ENCODE assay signal across 8 cellular contexts in the genomic region with DNA sequence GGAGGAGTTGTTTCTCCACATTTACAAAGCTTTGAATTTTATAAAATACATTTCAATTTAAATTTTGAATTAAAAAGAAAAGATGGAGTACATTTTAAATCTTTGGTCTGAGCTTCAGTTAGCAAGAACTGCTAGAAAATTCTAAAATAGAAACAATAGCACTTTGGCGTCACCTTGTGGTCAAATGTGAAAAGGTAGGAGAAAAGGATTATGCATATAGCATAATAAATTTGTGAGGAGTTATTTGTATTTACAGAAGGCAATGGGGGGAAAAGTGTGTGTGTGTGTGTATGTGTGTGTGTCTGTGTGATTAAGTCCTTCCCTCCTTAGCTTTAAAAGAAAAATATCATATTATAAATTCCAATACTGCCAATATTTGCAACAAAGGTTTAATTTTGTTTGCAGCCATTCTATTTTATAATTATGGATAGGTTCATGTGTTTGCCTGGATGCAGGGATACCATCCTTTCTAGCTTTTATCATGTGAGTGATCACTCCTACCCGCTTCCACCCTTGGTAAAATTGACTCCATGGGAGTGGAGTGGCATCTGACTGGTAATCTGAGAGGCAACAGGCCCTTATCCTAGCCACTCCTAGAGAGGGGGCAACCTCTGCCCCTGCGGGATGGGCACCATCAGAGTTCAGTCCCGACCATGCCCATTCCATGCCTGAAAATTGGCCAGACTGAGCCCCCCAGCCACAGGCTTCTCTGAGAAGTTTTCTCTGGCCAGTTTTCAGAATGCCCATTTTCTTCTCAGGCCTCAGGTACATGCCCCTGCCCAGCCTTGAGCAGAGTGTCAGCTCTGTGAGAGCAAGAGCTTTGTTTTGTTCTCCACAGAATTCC. TPM values are rescaled to one million over a fixed set of nuclear protein-coding genes. Genes with fewer than 3 reads are reported as not detected.
DNase-seq lines count a peak whose midpoint lies in the region; ATAC-seq, FAIRE-seq and TF ChIP-seq lines count a peak whose summit lies in the region.

No MANE protein-coding gene starts in this region.

- DNase-seq in AG04449 (ENCODE audit: low read depth, low spot score), result no peak
- DNase-seq in NCI-H82 treated with DMSO at 0.1 percent for 48 hours (lab: John Stamatoyannopoulos, UW; ENCODE audit: unreplicated experiment), result peak; percentile 20
- peak; percentile 34 for DNase-seq in brain pericyte (ENCODE audit: low read depth, low spot score)
- DNase-seq in keratinocyte (ENCODE audit: low read depth, low spot score), result no peak
- no peak for DNase-seq in thoracic aorta (ENCODE audit: low spot score)
- DNase-seq in activated CD4-positive, CD25-positive, alpha-beta regulatory T cell treated with anti-CD3 and anti-CD28 coated beads, Interleukin-2, amount 50 U/mL, for 72 hours, result no peak

- POLR2A ChIA-PET in AG04449 (lab: Yijun Ruan, JAX), result no interaction called here

- no peak overlapping the region for H3K27ac ChIP-seq in keratinocyte (ENCODE audit: control insufficient read depth, insufficient read depth, low read length)
- no peak overlapping the region for H3K27ac ChIP-seq in thoracic aorta

- no peaks in the 10 kb centered on the region for H3K4me1 ChIP-seq in keratinocyte (ENCODE audit: control insufficient read depth, extremely low read depth, insufficient read depth, low read length)
- no peaks in the 10 kb centered on the region for H3K4me1 ChIP-seq in thoracic aorta (ENCODE audit: control insufficient read depth in 1 of 2, low read depth in 2 of 2)

- H2AFZ ChIP-seq in keratinocyte (ENCODE audit: control insufficient read depth, low read length), result no peak overlapping the region

- H3K79me2 ChIP-seq in keratinocyte (ENCODE audit: control insufficient read depth, insufficient read depth, low read length), result no peaks in the 10 kb centered on the region

- CTCF ChIA-PET in AG04449 (lab: Yijun Ruan, JAX), result interaction anchor here (0.6 to 13.4 kb wide), 73 partner anchors 11 to 1202 kb away, joined by 3 to 278 read pairs (median 5); a partner anchor contains a TSS

- H3K27me3 ChIP-seq in keratinocyte (ENCODE audit: control insufficient read depth, extremely low read depth, insufficient read depth, low read length) (no peaks in the 10 kb centered on the region), thoracic aorta (replicated peaks; ENCODE audit: insufficient read depth) (no peaks in the 10 kb centered on the region)

- H3K9me3 ChIP-seq in keratinocyte (ENCODE audit: control insufficient read depth, low read depth, low read length), result no peaks in the 10 kb centered on the region
- no peaks in the 10 kb centered on the region for H3K9me3 ChIP-seq in thoracic aorta

- TF ChIP-seq CTCF in AG04449 (IDR thresholded peaks at IDR 0.05; ENCODE audit: insufficient read depth, low read length, missing control alignments), result peak; percentile 60
- peak; percentile 49 for TF ChIP-seq CTCF in GM12801 (IDR thresholded peaks at IDR 0.05; ENCODE audit: extremely low read depth, insufficient read length)
- TF ChIP-seq CTCF in keratinocyte (optimal IDR thresholded peaks at IDR 0.05 in 1 of 3, IDR thresholded peaks at IDR 0.05 in 1 of 3, conservative IDR thresholded peaks at IDR 0.05 in 1 of 3; ENCODE audit: extremely low read depth in 1 of 3, insufficient read depth in 2 of 3, low read length in 3 of 3), result peak in 2 of 3 experiments; percentile 77 to 78
- peak; percentile 91 for TF ChIP-seq CTCF in thoracic aorta (IDR thresholded peaks at IDR 0.05)

- H3K4me3 ChIP-seq in AG04449 (ENCODE audit: low read depth, low read length) (no peak overlapping the region), keratinocyte (ENCODE audit: control insufficient read depth in 2 of 3, extremely low read depth in 1 of 3, insufficient read depth in 2 of 3, low read depth in 1 of 3, low read length in 3 of 3) (no peak overlapping the region), thoracic aorta (no peak overlapping the region)

- H3K9me1 ChIP-seq in keratinocyte (ENCODE audit: control insufficient read depth, extremely low read depth, insufficient read depth, low read length), result no peaks in the 10 kb centered on the region

- no peak for FAIRE-seq in keratinocyte (lab: Jason Lieb, UNC)

- H3K4me2 ChIP-seq in keratinocyte (ENCODE audit: control insufficient read depth, extremely low read depth, insufficient read depth, low read depth, low read length), result no peak overlapping the region

- peaks cover 4 to 5% of the 10 kb centered on the region in 2 experiments for H3K36me3 ChIP-seq in keratinocyte (ENCODE audit: control insufficient read depth in 2 of 2, extremely low read depth in 1 of 2, insufficient read depth in 2 of 2, low read length in 2 of 2)
- no peaks in the 10 kb centered on the region for H3K36me3 ChIP-seq in thoracic aorta

- dilution Hi-C loops in keratinocyte (cut with MboI; ENCODE audit: extremely low pct_ligation_motif_present, low sequenced_read_pairs), result loop anchor here (25.0 kb wide), 1 partner anchor 299 kb away; no protein-coding TSS in a partner anchor

- no peaks in the 10 kb centered on the region for H4K20me1 ChIP-seq in keratinocyte (ENCODE audit: control insufficient read depth, extremely low read depth, insufficient read depth, low read length)

- no peak overlapping the region for H3K9ac ChIP-seq in keratinocyte (ENCODE audit: control insufficient read depth, extremely low read depth, insufficient read depth, low read length)

- ATAC-seq in HG03354 (IDR thresholded peaks at IDR 0.05; ENCODE audit: poor library complexity, severe bottlenecking, unreplicated experiment) (peak; percentile 80), thoracic aorta (ENCODE audit: insufficient number of reproducible peaks, low FRiP score, low read depth) (peak; percentile 64)

RNA-seq across cellular contexts. Expression of a gene that starts 13.6 kb away (rescaled TPM):
- 24.3 to 49.7 TPM (median 35.1 TPM) in 3 replicates for polyA plus RNA-seq in keratinocyte
- 7.3 TPM for polyA plus RNA-seq in keratinocyte (2011; ENCODE audit: low read depth)
- polyA plus RNA-seq in keratinocyte (2011; cell fraction: cytosol; rRNA removed), result 10.9 and 21.5 TPM in 2 replicates
- polyA plus RNA-seq in keratinocyte (2011; cell fraction: nucleus; rRNA removed), result 48.3 and 61.2 TPM in 2 replicates
- polyA plus RNA-seq in keratinocyte (2012; ENCODE audit: low replicate concordance), result 14.8 and 24.7 TPM in 2 replicates
- 37.3 to 116 TPM (median 94.5 TPM) in 3 replicates for polyA minus RNA-seq in keratinocyte
- polyA minus RNA-seq in keratinocyte (2011; cell fraction: cytosol; rRNA and poly(A)+ RNA removed), result 30.1 TPM
- 95.4 and 156 TPM in 2 replicates for polyA minus RNA-seq in keratinocyte (2011; cell fraction: nucleus; rRNA and poly(A)+ RNA removed)
- total RNA-seq in thoracic aorta, result 10 to 100 TPM; 26.4 to 48.6 TPM

RNA-seq across cellular contexts. Expression of a gene that starts 20.4 kb away (rescaled TPM):
- polyA plus RNA-seq in keratinocyte, result 12.1 to 27.5 TPM (median 23.0 TPM) in 3 replicates
- 20.4 TPM for polyA plus RNA-seq in keratinocyte (2011; ENCODE audit: low read depth)
- 13.2 and 23.7 TPM in 2 replicates for polyA plus RNA-seq in keratinocyte (2011; cell fraction: cytosol; rRNA removed)
- polyA plus RNA-seq in keratinocyte (2011; cell fraction: nucleus; rRNA removed), result 13.2 and 18.1 TPM in 2 replicates
- 12.8 and 13.6 TPM in 2 replicates for polyA plus RNA-seq in keratinocyte (2012; ENCODE audit: low replicate concordance)
- 4.8 to 18.2 TPM (median 8.4 TPM) in 3 replicates for polyA minus RNA-seq in keratinocyte
- polyA minus RNA-seq in keratinocyte (2011; cell fraction: cytosol; rRNA and poly(A)+ RNA removed), result 18.6 TPM
- polyA minus RNA-seq in keratinocyte (2011; cell fraction: nucleus; rRNA and poly(A)+ RNA removed), result 8.4 and 18.7 TPM in 2 replicates
- 10 to 100 TPM; 26.9 to 51.3 TPM for total RNA-seq in thoracic aorta

Comparison
In these comparisons a context has a peak if more than half of its experiments do, and no peak if none do; other contexts are left out.
1. DNase-seq: peak in NCI-H82 treated with DMSO at 0.1 percent for 48 hours (single experiment) and brain pericyte (single experiment); none in AG04449 (single experiment), keratinocyte (single experiment), thoracic aorta (single experiment) and activated CD4-positive, CD25-positive, alpha-beta regulatory T cell treated with anti-CD3 and anti-CD28 coated beads, Interleukin-2, amount 50 U/mL, for 72 hours (single experiment).
2. Peak in every context shown above with its lines, with median percentiles within 50 percentile points of each other: CTCF ChIP-seq.